In the genomic region with DNA sequence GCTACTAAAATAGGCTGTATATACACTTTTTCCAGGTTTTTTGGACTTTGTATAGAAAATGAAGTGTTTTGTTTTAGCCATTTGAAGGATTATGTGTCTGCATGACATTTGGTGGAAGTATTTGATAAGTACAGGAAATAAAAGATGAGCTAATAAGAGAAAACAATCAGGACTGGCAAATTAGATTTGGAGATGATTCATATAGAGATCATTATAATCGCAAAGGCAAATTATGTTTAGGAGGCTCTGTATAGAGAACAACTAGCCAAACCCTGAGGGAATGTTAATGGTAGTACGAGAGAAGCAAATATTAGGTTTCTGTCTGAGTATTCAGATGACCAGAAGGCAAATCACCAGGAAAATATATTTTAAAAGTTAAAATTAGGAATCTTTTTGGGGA, we compare ENCODE assay signal across 1 cellular context.
TF ChIP-seq lines count a peak whose summit lies in the region.

No MANE protein-coding gene starts in this region.

TF ChIP-seq in IMR-90, 13 proteins besides CTCF, POLR2A, EP300 and RAD21 (continued from another document):
- TF ChIP-seq, protein P1, sequence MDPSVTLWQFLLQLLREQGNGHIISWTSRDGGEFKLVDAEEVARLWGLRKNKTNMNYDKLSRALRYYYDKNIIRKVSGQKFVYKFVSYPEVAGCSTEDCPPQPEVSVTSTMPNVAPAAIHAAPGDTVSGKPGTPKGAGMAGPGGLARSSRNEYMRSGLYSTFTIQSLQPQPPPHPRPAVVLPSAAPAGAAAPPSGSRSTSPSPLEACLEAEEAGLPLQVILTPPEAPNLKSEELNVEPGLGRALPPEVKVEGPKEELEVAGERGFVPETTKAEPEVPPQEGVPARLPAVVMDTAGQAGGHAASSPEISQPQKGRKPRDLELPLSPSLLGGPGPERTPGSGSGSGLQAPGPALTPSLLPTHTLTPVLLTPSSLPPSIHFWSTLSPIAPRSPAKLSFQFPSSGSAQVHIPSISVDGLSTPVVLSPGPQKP (IDR thresholded peaks at IDR 0.05; ENCODE audit: borderline replicate concordance, low read depth, low read length): no peak
- TF ChIP-seq FOS (IDR thresholded peaks at IDR 0.05; ENCODE audit: low read depth, low read length): no peak
